1 cellular context compared by ENCODE assay signal in genomic region chr11:4551346-4551979, GRCh38.
TF ChIP-seq lines count a peak whose summit lies in the region.

No MANE protein-coding gene starts in this region.

TF ChIP-seq in HepG2, 621 proteins besides CTCF, POLR2A, EP300 and RAD21:
- TF ChIP-seq ARNT2 (CRISPR knock-in tag; IDR thresholded peaks at IDR 0.05; ENCODE audit: low read depth) (no peak), POLR2G (IDR thresholded peaks at IDR 0.05; ENCODE audit: low read depth, low read length) (no peak), ZNF629 (CRISPR knock-in tag; conservative IDR thresholded peaks at IDR 0.05) (no peak), RARG (CRISPR knock-in tag; IDR thresholded peaks at IDR 0.05; ENCODE audit: low read depth) (no peak), SCMH1 (CRISPR knock-in tag; IDR thresholded peaks at IDR 0.05; ENCODE audit: borderline replicate concordance) (no peak), STAG1 (CRISPR knock-in tag; IDR thresholded peaks at IDR 0.05) (0 out of 2 replicates have a peak, but pooled peaks have one; percentile 12), SMC3 (IDR thresholded peaks at IDR 0.05; ENCODE audit: low read length) (peak; percentile 20; the same call in 1 of the 2 replicates), ARHGAP35 (CRISPR knock-in tag; IDR thresholded peaks at IDR 0.05; ENCODE audit: borderline replicate concordance) (no peak), ZFP41 (CRISPR knock-in tag; IDR thresholded peaks at IDR 0.05; ENCODE audit: borderline replicate concordance) (no peak), SALL1 (CRISPR knock-in tag; IDR thresholded peaks at IDR 0.05) (no peak), MTF2 (CRISPR knock-in tag; IDR thresholded peaks at IDR 0.05; ENCODE audit: borderline replicate concordance) (no peak)
- TF ChIP-seq, protein P1, sequence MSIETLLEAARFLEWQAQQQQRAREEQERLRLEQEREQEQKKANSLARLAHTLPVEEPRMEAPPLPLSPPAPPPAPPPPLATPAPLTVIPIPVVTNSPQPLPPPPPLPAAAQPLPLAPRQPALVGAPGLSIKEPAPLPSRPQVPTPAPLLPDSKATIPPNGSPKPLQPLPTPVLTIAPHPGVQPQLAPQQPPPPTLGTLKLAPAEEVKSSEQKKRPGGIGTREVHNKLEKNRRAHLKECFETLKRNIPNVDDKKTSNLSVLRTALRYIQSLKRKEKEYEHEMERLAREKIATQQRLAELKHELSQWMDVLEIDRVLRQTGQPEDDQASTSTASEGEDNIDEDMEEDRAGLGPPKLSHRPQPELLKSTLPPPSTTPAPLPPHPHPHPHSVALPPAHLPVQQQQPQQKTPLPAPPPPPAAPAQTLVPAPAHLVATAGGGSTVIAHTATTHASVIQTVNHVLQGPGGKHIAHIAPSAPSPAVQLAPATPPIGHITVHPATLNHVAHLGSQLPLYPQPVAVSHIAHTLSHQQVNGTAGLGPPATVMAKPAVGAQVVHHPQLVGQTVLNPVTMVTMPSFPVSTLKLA (IDR thresholded peaks at IDR 0.05) = peak; percentile 56
